ENCODE assay signal across 8 cellular contexts in genomic region chr3:130892759-130893239, GRCh38. TPM values are rescaled to one million over a fixed set of nuclear protein-coding genes. Genes with fewer than 3 reads are reported as not detected.
A peak's percentile ranks its signal among the peaks of the same experiment; 100 is the strongest.
DNase-seq lines count a peak whose midpoint lies in the region; ATAC-seq lines count a peak whose summit lies in the region.

No MANE protein-coding gene starts in this region.

- peaks cover 34% of the 10 kb centered on the region for H3K4me1 Mint-ChIP-seq in activated CD8-positive, alpha-beta memory T cell treated with anti-CD3 and anti-CD28 coated beads, Interleukin-2, amount 10 ng/mL, durations not matched to agents 7 days and 5 days

- peak overlapping the region; percentile 96 for H3K4me3 Mint-ChIP-seq in activated CD8-positive, alpha-beta memory T cell treated with anti-CD3 and anti-CD28 coated beads, Interleukin-2, amount 10 ng/mL, durations not matched to agents 7 days and 5 days

- no peaks in the 10 kb centered on the region for H3K9me3 Mint-ChIP-seq in activated CD8-positive, alpha-beta memory T cell treated with anti-CD3 and anti-CD28 coated beads, Interleukin-2, amount 10 ng/mL, durations not matched to agents 7 days and 5 days (ENCODE audit: low read depth)

- CTCF ChIA-PET in activated CD8-positive, alpha-beta memory T cell treated with anti-CD3 and anti-CD28 coated beads, Interleukin-2, amount 10 ng/mL, durations not matched to agents 7 days and 5 days (lab: Charles Lee): interaction anchor here (0.9 to 3.5 kb wide), 16 partner anchors 9 to 192 kb away, joined by 3 to 22 read pairs (median 5); partner anchors contain the start of gene PIK3R4

- H3K27ac Mint-ChIP-seq in activated CD8-positive, alpha-beta memory T cell treated with anti-CD3 and anti-CD28 coated beads, Interleukin-2, amount 10 ng/mL, durations not matched to agents 7 days and 5 days: peak overlapping the region; percentile 99

- H3K27me3 Mint-ChIP-seq in activated CD8-positive, alpha-beta memory T cell treated with anti-CD3 and anti-CD28 coated beads, Interleukin-2, amount 10 ng/mL, durations not matched to agents 7 days and 5 days: no peaks in the 10 kb centered on the region

- DNase-seq in COLO668 (lab: John Stamatoyannopoulos, UW; ENCODE audit: unreplicated experiment): peak; percentile 47
- peak; percentile 55 for DNase-seq in HS-27A (ENCODE audit: low read depth)
- peak; percentile 66 for DNase-seq in NCI-H82 treated with DMSO at 0.1 percent for 48 hours (lab: John Stamatoyannopoulos, UW; ENCODE audit: unreplicated experiment)
- DNase-seq in activated CD8-positive, alpha-beta memory T cell treated with anti-CD3 and anti-CD28 coated beads, Interleukin-2, amount 10 ng/mL, durations not matched to agents 7 days and 5 days: peak; percentile 84
- no peak for DNase-seq in epithelial cell of prostate (ENCODE audit: low read depth, low spot score)
- DNase-seq in mucosa of gallbladder (ENCODE audit: low spot score): peak; percentile 82
- peak; percentile 39 to 56 for DNase-seq in stimulated activated CD8-positive, alpha-beta memory T cell treated with anti-CD3 and anti-CD28 coated beads, Interleukin-7, amount 100 ng/mL, for 4 hours (ENCODE audit: low read depth in 2 of 2)

- peak; percentile 15 for ATAC-seq in GM19468 (IDR thresholded peaks at IDR 0.05; ENCODE audit: extremely low read depth, unreplicated experiment)
- ATAC-seq in activated CD8-positive, alpha-beta memory T cell treated with anti-CD3 and anti-CD28 coated beads, Interleukin-2, amount 10 ng/mL, durations not matched to agents 7 days and 5 days: peak; percentile 52

- H3K36me3 Mint-ChIP-seq in activated CD8-positive, alpha-beta memory T cell treated with anti-CD3 and anti-CD28 coated beads, Interleukin-2, amount 10 ng/mL, durations not matched to agents 7 days and 5 days: no peaks in the 10 kb centered on the region

- peak overlapping the region; percentile 88 for H3K27ac ChIP-seq in epithelial cell of prostate

RNA-seq across cellular contexts. Expression of gene ATP2C1, which starts 1.1 kb away (rescaled TPM):
- 10 to 100 TPM; 64.0 to 65.7 TPM for total RNA-seq in activated CD8-positive, alpha-beta memory T cell treated with anti-CD3 and anti-CD28 coated beads, Interleukin-2, amount 10 ng/mL, durations not matched to agents 7 days and 5 days
- 78.9 TPM for total RNA-seq in mucosa of gallbladder
